8 cellular contexts compared by ENCODE assay signal in the genomic region with DNA sequence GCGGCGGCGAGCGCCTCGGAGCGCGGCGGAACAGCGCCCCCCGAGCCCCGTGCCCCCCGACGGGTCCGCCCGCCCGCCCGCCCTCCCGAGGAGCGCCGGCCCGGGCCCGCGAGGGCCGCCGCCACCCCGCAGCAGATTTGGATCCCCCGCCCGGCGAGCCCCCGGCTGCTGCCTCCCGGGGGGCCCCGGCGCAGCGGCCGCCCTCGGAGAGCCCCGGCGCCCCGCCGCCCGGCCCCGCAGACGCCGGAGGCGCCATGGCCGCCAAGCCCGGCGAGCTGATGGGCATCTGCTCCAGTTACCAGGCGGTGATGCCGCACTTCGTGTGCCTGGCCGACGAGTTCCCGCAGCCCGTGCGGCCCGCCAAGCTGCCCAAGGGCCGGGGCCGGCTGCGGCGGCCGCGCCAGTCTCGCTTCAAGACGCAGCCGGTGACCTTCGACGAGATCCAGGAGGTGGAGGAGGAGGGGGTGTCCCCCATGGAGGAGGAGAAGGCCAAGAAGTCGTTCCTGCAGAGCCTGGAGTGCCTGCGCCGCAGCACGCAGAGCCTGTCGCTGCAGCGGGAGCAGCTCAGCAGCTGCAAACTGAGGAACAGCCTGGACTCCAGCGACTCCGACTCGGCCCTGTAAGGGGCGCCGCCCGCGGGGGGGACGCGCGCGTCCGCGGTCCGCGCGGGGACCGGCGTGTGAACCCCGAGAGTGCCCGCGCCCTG. TPM values are rescaled to one million over a fixed set of nuclear protein-coding genes. Genes with fewer than 3 reads are reported as not detected.
A peak's percentile ranks its signal among the peaks of the same experiment; 100 is the strongest.
DNase-seq lines count a peak whose midpoint lies in the region; ATAC-seq lines count a peak whose summit lies in the region.

No MANE protein-coding gene starts in this region.

- peak overlapping the region; percentile 70 to 80 for H3K27ac ChIP-seq in esophagus (ENCODE audit: low read depth in 2 of 2, low read length in 1 of 2)

- 0 to 1% methylated on average over 68 to 95 of the region's 95 CpGs for WGBS in esophagus, 2 donors

- DNase-seq in AG08396 (ENCODE audit: low spot score) (peak; percentile 53), naive B cell (no peak), amniotic stem cell (lab: John Stamatoyannopoulos, UW) (no peak)
- DNase-seq in T-helper 2 cell treated with Interferon-gamma antibody and Interleukin-4, amounts not matched to agents 5 μg/mL and 100 μg/mL, for 36 hours (ENCODE audit: low spot score): peak; percentile 12
- DNase-seq in stimulated activated CD4-positive, alpha-beta T cell treated with anti-CD3 and anti-CD28 coated beads, Interleukin-4, amount 100 ng/mL, for 24 hours: no peak

- H3K27me3 ChIP-seq in esophagus (ENCODE audit: control insufficient read depth in 1 of 2, insufficient read depth in 2 of 2, low read length in 2 of 2): peaks cover 3 to 5% of the 10 kb centered on the region in 2 donors

- no peak overlapping the region for H3K27ac Mint-ChIP-seq in T-helper 2 cell treated with Interferon-gamma antibody and Interleukin-4, amounts not matched to agents 5 μg/mL and 100 μg/mL, for 36 hours
- peak overlapping the region in 1 of 6 donors; percentile 54 for H3K27ac Mint-ChIP-seq in naive B cell

- H3K4me3 Mint-ChIP-seq in T-helper 2 cell treated with Interferon-gamma antibody and Interleukin-4, amounts not matched to agents 5 μg/mL and 100 μg/mL, for 36 hours: peak overlapping the region; percentile 62
- H3K4me3 Mint-ChIP-seq in naive B cell: peak overlapping the region in 5 of 8 donors; percentile 51 to 95 (median 56)

- peaks cover 13% of the 10 kb centered on the region for H3K4me1 Mint-ChIP-seq in T-helper 2 cell treated with Interferon-gamma antibody and Interleukin-4, amounts not matched to agents 5 μg/mL and 100 μg/mL, for 36 hours (ENCODE audit: low read depth)
- H3K4me1 Mint-ChIP-seq in naive B cell: peaks cover 10 to 14% (median 13%) of the 10 kb centered on the region in 3 donors

- H3K4me3 ChIP-seq in esophagus (ENCODE audit: low read depth in 1 of 2, low read length in 2 of 2): peak overlapping the region; percentile 57 to 64

- peaks cover 76% of the 10 kb centered on the region for H3K27me3 Mint-ChIP-seq in T-helper 2 cell treated with Interferon-gamma antibody and Interleukin-4, amounts not matched to agents 5 μg/mL and 100 μg/mL, for 36 hours (ENCODE audit: low read depth)
- H3K27me3 Mint-ChIP-seq in naive B cell: peaks cover 49 to 73% (median 65%) of the 10 kb centered on the region in 3 donors

- H3K36me3 ChIP-seq in esophagus (ENCODE audit: control insufficient read depth in 2 of 2, insufficient read depth in 2 of 2, low read length in 1 of 2): no peaks in the 10 kb centered on the region

- H3K9me3 ChIP-seq in esophagus (ENCODE audit: control insufficient read depth in 2 of 2, insufficient read depth in 1 of 2, low read depth in 1 of 2, low read length in 1 of 2): no peaks in the 10 kb centered on the region

- H3K4me1 ChIP-seq in esophagus (ENCODE audit: control insufficient read depth in 2 of 2, insufficient read depth in 2 of 2, low read length in 1 of 2): peaks cover 0 to 12% of the 10 kb centered on the region in 2 donors

- H3K36me3 Mint-ChIP-seq in T-helper 2 cell treated with Interferon-gamma antibody and Interleukin-4, amounts not matched to agents 5 μg/mL and 100 μg/mL, for 36 hours (ENCODE audit: low read depth): no peaks in the 10 kb centered on the region
- H3K36me3 Mint-ChIP-seq in naive B cell: peaks cover 0 to 16% of the 10 kb centered on the region in 2 donors

- ATAC-seq in GM19463 (IDR thresholded peaks at IDR 0.05; ENCODE audit: unreplicated experiment) (peak; percentile 10), naive B cell (ENCODE audit: low read depth in 2 of 2) (no peak), GM21717 (IDR thresholded peaks at IDR 0.05; ENCODE audit: unreplicated experiment) (no peak)

- no peaks in the 10 kb centered on the region for H3K9me3 Mint-ChIP-seq in T-helper 2 cell treated with Interferon-gamma antibody and Interleukin-4, amounts not matched to agents 5 μg/mL and 100 μg/mL, for 36 hours
- H3K9me3 Mint-ChIP-seq in naive B cell: peaks cover 0 to 6% (median 0%) of the 10 kb centered on the region in 7 donors

RNA-seq across cellular contexts. Expression of gene C11orf96, which starts 0.4 kb away (rescaled TPM):
- 10 to 100 TPM in 1 of 2 donors, 1 to 10 TPM in 1; 4.8 to 38.4 TPM for polyA plus RNA-seq in esophagus
- polyA plus RNA-seq in naive B cell (ENCODE audit: low read depth in 6 of 6): under 1 TPM in 1 of 6 donors, not detected in 5; 0.69 TPM

Comparison
In these comparisons a context has a peak if more than half of its experiments do, and no peak if none do; other contexts are left out.
1. DNase-seq: peak in AG08396 (single experiment) and T-helper 2 cell treated with Interferon-gamma antibody and Interleukin-4, amounts not matched to agents 5 μg/mL and 100 μg/mL, for 36 hours (single experiment); none in naive B cell (single experiment), amniotic stem cell (single experiment) and stimulated activated CD4-positive, alpha-beta T cell treated with anti-CD3 and anti-CD28 coated beads, Interleukin-4, amount 100 ng/mL, for 24 hours (single experiment).